11 cellular contexts compared by ENCODE assay signal in genomic region chr10:6124666-6125065, GRCh38. TPM values are rescaled to one million over a fixed set of nuclear protein-coding genes. Genes with fewer than 3 reads are reported as not detected.
DNase-seq lines count a peak whose midpoint lies in the region; ATAC-seq and TF ChIP-seq lines count a peak whose summit lies in the region.
"Had no signal": no experiment of that assay in that cellular context is flagged by ENCODE, and none has a peak within 500 bp of the region (broad histone marks: within the 10 kb centered on the region; RNA-seq: fewer than 3 reads in every experiment).

No MANE protein-coding gene starts in this region.

- TF ChIP-seq CTCF in breast epithelium (IDR thresholded peaks at IDR 0.05) (no peak), MCF 10A (IDR thresholded peaks at IDR 0.05; ENCODE audit: unreplicated experiment) (no peak), foreskin keratinocyte (conservative IDR thresholded peaks at IDR 0.05) (no peak), neural progenitor cell (IDR thresholded peaks at IDR 0.05) (no peak), upper lobe of right lung (IDR thresholded peaks at IDR 0.05) (no peak), RWPE1 (conservative IDR thresholded peaks at IDR 0.05; ENCODE audit: low read depth) (no peak)

- POLR2A ChIA-PET in MCF 10A (lab: Yijun Ruan, JAX) = interaction anchor here (0.5 kb wide), 1 partner anchor 160 kb away, joined by 3 read pairs; no protein-coding TSS in a partner anchor
- POLR2A ChIA-PET in RWPE1 (lab: Yijun Ruan, JAX; ENCODE audit: low non-redundant PET) = no interaction called here

- peak overlapping the region; percentile 40 to 52 for H3K27ac ChIP-seq in breast epithelium
- peak overlapping the region; percentile 15 for H3K27ac ChIP-seq in foreskin keratinocyte
- H3K27ac ChIP-seq in neural progenitor cell = no peak overlapping the region
- no peak overlapping the region for H3K27ac ChIP-seq in upper lobe of right lung
- H3K27ac ChIP-seq in RWPE1 = no peak overlapping the region

- H3K9ac ChIP-seq in neural progenitor cell = no peak overlapping the region

- DNase-seq in breast epithelium (ENCODE audit: low spot score in 2 of 2) (peak in 1 of 2 donors; percentile 44), MCF 10A (ENCODE audit: unreplicated experiment) (no peak), foreskin keratinocyte (no peak), neural progenitor cell (ENCODE audit: low spot score) (no peak), upper lobe of right lung (no peak), GF-D8 (lab: John Stamatoyannopoulos, UW) (no peak), RWPE1 (ENCODE audit: low spot score) (no peak)
- DNase-seq: ACHN; NCI-H526; stimulated activated CD4-positive, alpha-beta T cell treated with anti-CD3 and anti-CD28 coated beads, Interleukin-1b, Interleukin-23, amount 100 ng/mL, for 48 hours had no signal

- H3K36me3 ChIP-seq in breast epithelium (no peaks in the 10 kb centered on the region), neural progenitor cell (no peaks in the 10 kb centered on the region), upper lobe of right lung (no peaks in the 10 kb centered on the region)

- peaks cover 8% of the 10 kb centered on the region for H3K27me3 Mint-ChIP-seq in MCF 10A (ENCODE audit: insufficient read depth, unreplicated experiment)
- peaks cover 11% of the 10 kb centered on the region for H3K27me3 Mint-ChIP-seq in neural progenitor cell (ENCODE audit: insufficient read depth, low read depth)

- TF ChIP-seq POLR2A in breast epithelium (IDR thresholded peaks at IDR 0.05) = no peak

- BruUV-seq in MCF 10A (replicated peaks; lab: Mats Ljungman, UMichigan) = no TSS peak

- ATAC-seq in foreskin keratinocyte (no peak), upper lobe of right lung (peak; percentile 63), GM19455 (IDR thresholded peaks at IDR 0.05; ENCODE audit: unreplicated experiment) (no peak)

- H3K9me3 Mint-ChIP-seq in MCF 10A (ENCODE audit: unreplicated experiment) (no peaks in the 10 kb centered on the region), neural progenitor cell (no peaks in the 10 kb centered on the region)

- peaks cover 0 to 2% of the 10 kb centered on the region in 2 donors for H3K4me1 ChIP-seq in breast epithelium
- peaks cover 3% of the 10 kb centered on the region for H3K4me1 ChIP-seq in foreskin keratinocyte
- H3K4me1 ChIP-seq in neural progenitor cell = peaks cover 11% of the 10 kb centered on the region
- H3K4me1 ChIP-seq in upper lobe of right lung = peaks cover 20% of the 10 kb centered on the region

- H3K36me3 Mint-ChIP-seq in MCF 10A (ENCODE audit: insufficient read depth, unreplicated experiment) (peaks cover 6% of the 10 kb centered on the region), neural progenitor cell (no peaks in the 10 kb centered on the region)

- no peaks in the 10 kb centered on the region for H4K20me1 ChIP-seq in neural progenitor cell (ENCODE audit: low read depth)

- no peak overlapping the region for H3K4me3 Mint-ChIP-seq in MCF 10A (ENCODE audit: unreplicated experiment)
- H3K4me3 Mint-ChIP-seq in neural progenitor cell = no peak overlapping the region

- H3K27ac Mint-ChIP-seq in MCF 10A (ENCODE audit: low read depth, unreplicated experiment) (no peak overlapping the region), neural progenitor cell (peak overlapping the region; percentile 27)

- H2AFZ ChIP-seq in neural progenitor cell (replicated peaks) = no peak overlapping the region

- no peak overlapping the region for H3K4me2 ChIP-seq in neural progenitor cell

- H3F3A ChIP-seq in neural progenitor cell (ENCODE audit: low read depth) = no peaks in the 10 kb centered on the region

- H3K79me2 ChIP-seq in neural progenitor cell (ENCODE audit: low read depth) = no peaks in the 10 kb centered on the region

- no peaks in the 10 kb centered on the region for H3K27me3 ChIP-seq in breast epithelium
- H3K27me3 ChIP-seq in foreskin keratinocyte = no peaks in the 10 kb centered on the region
- no peaks in the 10 kb centered on the region for H3K27me3 ChIP-seq in neural progenitor cell
- H3K27me3 ChIP-seq in upper lobe of right lung = no peaks in the 10 kb centered on the region

- intact Hi-C loops in breast epithelium (cut with DNase I; ENCODE audit: low total_unique reads) (no loop called here), MCF 10A (cut with micrococcal nuclease) (no loop called here), upper lobe of right lung (cut with DNase I) (no loop called here)

- H3K9me3 ChIP-seq in breast epithelium = no peaks in the 10 kb centered on the region
- no peaks in the 10 kb centered on the region for H3K9me3 ChIP-seq in neural progenitor cell (ENCODE audit: low read depth)
- no peaks in the 10 kb centered on the region for H3K9me3 ChIP-seq in upper lobe of right lung

- CTCF ChIA-PET in MCF 10A (lab: Yijun Ruan, JAX) = interaction anchor here (0.6 to 0.7 kb wide), 3 partner anchors 29 to 289 kb away, joined by 3 to 4 read pairs (median 3); no protein-coding TSS in a partner anchor
- CTCF ChIA-PET in RWPE1 (lab: Yijun Ruan, JAX) = no interaction called here

- H3K4me3 ChIP-seq in breast epithelium (peak overlapping the region in 1 of 3 donors; percentile 35), neural progenitor cell (no peak overlapping the region), upper lobe of right lung (no peak overlapping the region)

- H3K4me1 Mint-ChIP-seq in MCF 10A (ENCODE audit: insufficient read depth, unreplicated experiment) (peaks cover 14% of the 10 kb centered on the region), neural progenitor cell (peaks cover 31% of the 10 kb centered on the region)

RNA-seq across cellular contexts. Expression of gene RBM17, which starts 35.8 kb away (rescaled TPM):
- total RNA-seq in breast epithelium (10 to 100 TPM; 62.4 to 72.4 (median 68.2) TPM), MCF 10A (2022) (113 and 128 TPM in 2 replicates), foreskin keratinocyte (65.9 and 87.2 TPM in 2 replicates), neural progenitor cell (ENCODE audit: low replicate concordance) (67.2 and 73.6 TPM in 2 replicates), upper lobe of right lung (92.5 TPM)
- 81.3 and 105 TPM in 2 replicates for polyA plus RNA-seq in foreskin keratinocyte

Comparison
In these comparisons a context has a peak if more than half of its experiments do, and no peak if none do; other contexts are left out.
1. H3K27ac ChIP-seq: peak in breast epithelium (2 of 2) and foreskin keratinocyte (single experiment); none in neural progenitor cell (single experiment), upper lobe of right lung (single experiment) and RWPE1 (single experiment).